8 cellular contexts compared by ENCODE assay signal in the genomic region with DNA sequence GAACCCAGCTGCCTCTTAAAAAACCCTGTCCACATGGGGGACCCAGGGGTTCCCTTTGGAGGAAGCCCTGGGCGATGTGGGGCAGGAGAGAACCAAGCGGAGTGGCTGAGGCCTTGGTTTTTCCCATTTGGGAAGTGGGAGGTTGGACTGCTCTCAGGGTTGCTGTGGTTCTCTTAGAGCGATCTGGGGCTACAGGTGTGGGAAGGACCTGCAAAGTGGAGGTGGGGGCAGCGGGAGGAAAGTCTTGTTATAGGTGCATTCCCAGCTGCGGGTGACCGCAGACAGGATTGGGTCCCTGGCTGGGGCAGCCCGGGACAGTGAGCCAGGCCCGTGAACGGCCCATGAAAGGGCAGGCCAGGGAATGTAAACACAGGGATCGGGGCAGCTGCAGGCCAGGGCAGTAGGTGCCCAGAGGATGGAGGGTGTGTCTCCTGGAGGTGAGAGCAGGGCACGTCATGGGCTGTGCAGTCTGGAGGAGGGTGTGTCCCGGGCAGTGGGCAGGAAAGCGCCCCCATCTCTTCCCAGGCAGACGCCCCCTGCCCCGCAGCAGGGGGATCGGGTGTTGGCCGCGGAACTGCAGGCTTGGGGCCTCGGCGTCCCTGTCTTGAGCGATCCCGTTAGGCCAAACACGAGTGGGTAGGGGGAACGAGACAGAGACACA.
A peak's percentile ranks its signal among the peaks of the same experiment; 100 is the strongest.
DNase-seq lines count a peak whose midpoint lies in the region; ATAC-seq and FAIRE-seq lines count a peak whose summit lies in the region.

No MANE protein-coding gene starts in this region.

- no peaks in the 10 kb centered on the region for H3K36me3 ChIP-seq in ACC112 (ENCODE audit: insufficient read depth, low read length)

- peak overlapping the region; percentile 38 for H2AFZ ChIP-seq in ACC112 (ENCODE audit: low read length, unreplicated experiment)

- H3K27ac ChIP-seq in ACC112 (ENCODE audit: low read depth, low read length) (no peak overlapping the region), caudate nucleus (ENCODE audit: low read depth, low read length) (peak overlapping the region; percentile 82)

- peak overlapping the region; percentile 72 for H3K27ac Mint-ChIP-seq in memory B cell

- peaks cover 1% of the 10 kb centered on the region; the same call in 1 of the 2 replicates for H3K27me3 ChIP-seq in ACC112 (ENCODE audit: insufficient read depth, low read length)

- peaks cover 22% of the 10 kb centered on the region for H3K36me3 Mint-ChIP-seq in memory B cell

- H3K9me3 Mint-ChIP-seq in memory B cell = no peaks in the 10 kb centered on the region

- DNase-seq in HTR-8/SVneo (ENCODE audit: insufficient read length, low spot score) (no peak), caudate nucleus (lab: John Stamatoyannopoulos, UW) (peak in 4 of 61 donors; percentile 6 to 16 (median 8)), memory B cell (ENCODE audit: low spot score in 2 of 2) (peak in 1 of 2 donors; percentile 27), GF-D8 (lab: John Stamatoyannopoulos, UW) (no peak), NCI-H82 (lab: John Stamatoyannopoulos, UW) (no peak), OCI-M2 (lab: John Stamatoyannopoulos, UW; ENCODE audit: unreplicated experiment) (no peak)

- ATAC-seq in memory B cell (ENCODE audit: low read depth) = no peak
- no peak for ATAC-seq in HG03175 (IDR thresholded peaks at IDR 0.05; ENCODE audit: unreplicated experiment)

- H3K27me3 Mint-ChIP-seq in memory B cell = no peaks in the 10 kb centered on the region

- H3K79me2 ChIP-seq in ACC112 (ENCODE audit: control insufficient read depth, insufficient read depth, low read length, unreplicated experiment) = no peaks in the 10 kb centered on the region

- H3K4me3 Mint-ChIP-seq in memory B cell = peak overlapping the region; percentile 88

- FAIRE-seq in HTR-8/SVneo (lab: Jason Lieb, UNC) = peak; percentile 52

- H3K4me1 ChIP-seq in ACC112 (ENCODE audit: control insufficient read depth, insufficient read depth, low read length, unreplicated experiment) = no peaks in the 10 kb centered on the region

- peak overlapping the region; percentile 82 for H3K4me3 ChIP-seq in ACC112 (ENCODE audit: low read depth, low read length)

- peaks cover 21% of the 10 kb centered on the region for H3K4me1 Mint-ChIP-seq in memory B cell
